18 cellular contexts compared by ENCODE assay signal in genomic region chr10:70441877-70442205, GRCh38. TPM values are rescaled to one million over a fixed set of nuclear protein-coding genes. Genes with fewer than 3 reads are reported as not detected.
DNase-seq lines count a peak whose midpoint lies in the region; ATAC-seq and TF ChIP-seq lines count a peak whose summit lies in the region.
"Had no signal": no experiment of that assay in that cellular context is flagged by ENCODE, and none has a peak within 500 bp of the region (broad histone marks: within the 10 kb centered on the region; RNA-seq: fewer than 3 reads in every experiment).

No MANE protein-coding gene starts in this region.

- H3K4me3 Mint-ChIP-seq in WTC11 (peak overlapping the region; percentile 77), nephron progenitor cell (peak overlapping the region; percentile 61)
- peak overlapping the region in 1 of 2 donors; percentile 75 for H3K4me3 Mint-ChIP-seq in effector memory CD8-positive, alpha-beta T cell
- H3K4me3 Mint-ChIP-seq: T-helper 1 cell treated with Interleukin-12 subunit alpha and Interleukin-12 subunit beta and Interleukin-4 antibody, amounts not matched to agents 30 μg/mL and 1 μg/mL, for 36 hours had no signal

- peak; percentile 20 for ATAC-seq in WTC11
- no peak for ATAC-seq in effector memory CD8-positive, alpha-beta T cell (replicated peaks)
- ATAC-seq in GM21576 (IDR thresholded peaks at IDR 0.05; ENCODE audit: unreplicated experiment), result no peak
- no peak for ATAC-seq in HG03108 (IDR thresholded peaks at IDR 0.05; ENCODE audit: unreplicated experiment)
- ATAC-seq: gastroesophageal sphincter had no signal

- H3K27ac Mint-ChIP-seq in WTC11, result peak overlapping the region; percentile 95
- H3K27ac Mint-ChIP-seq in nephron progenitor cell, result no peak overlapping the region
- H3K27ac Mint-ChIP-seq in effector memory CD8-positive, alpha-beta T cell, result no peak overlapping the region
- H3K27ac Mint-ChIP-seq: stimulated activated effector memory CD8-positive, alpha-beta T cell treated with anti-CD3 and anti-CD28 coated beads, Interleukin-12 subunit alpha, Interleukin-12 subunit beta, amount 100 ng/mL, for 72 hours; T-helper 1 cell treated with Interleukin-12 subunit alpha and Interleukin-12 subunit beta and Interleukin-4 antibody, amounts not matched to agents 30 μg/mL and 1 μg/mL, for 36 hours had no signal

- H3K9me3 Mint-ChIP-seq in WTC11 (no peaks in the 10 kb centered on the region), nephron progenitor cell (no peaks in the 10 kb centered on the region)
- no peaks in the 10 kb centered on the region for H3K9me3 Mint-ChIP-seq in effector memory CD8-positive, alpha-beta T cell
- H3K9me3 Mint-ChIP-seq: stimulated activated effector memory CD8-positive, alpha-beta T cell treated with anti-CD3 and anti-CD28 coated beads, Interleukin-12 subunit alpha, Interleukin-12 subunit beta, amount 100 ng/mL, for 72 hours; T-helper 1 cell treated with Interleukin-12 subunit alpha and Interleukin-12 subunit beta and Interleukin-4 antibody, amounts not matched to agents 30 μg/mL and 1 μg/mL, for 36 hours had no signal

- H3K27me3 Mint-ChIP-seq in WTC11 (ENCODE audit: low read depth) (peaks cover 19% of the 10 kb centered on the region), nephron progenitor cell (ENCODE audit: low read depth, poor library complexity) (peaks cover 78% of the 10 kb centered on the region)
- H3K27me3 Mint-ChIP-seq in effector memory CD8-positive, alpha-beta T cell, result peaks cover 38 to 58% of the 10 kb centered on the region in 2 donors

- no peaks in the 10 kb centered on the region for H3K9me3 ChIP-seq in iPS-18c (ENCODE audit: control insufficient read depth, insufficient read depth, low read length)
- H3K9me3 ChIP-seq: ascending aorta, gastroesophageal sphincter, tibial artery had no signal

- CTCF ChIA-PET in WTC11 (lab: Charles Lee) (interaction anchor here (0.6 to 2.4 kb wide), 14 partner anchors 11 to 99 kb away, joined by 3 to 19 read pairs (median 4); partner anchors contain the start of gene EIF4EBP2), HEK293T (lab: Yijun Ruan, JAX) (no interaction called here)

- TF ChIP-seq CTCF in WTC11 (IDR thresholded peaks at IDR 0.05), result no peak
- TF ChIP-seq CTCF in nephron progenitor cell (IDR thresholded peaks at IDR 0.05), result no peak

- H3K4me3 ChIP-seq in iPS-18c (ENCODE audit: insufficient read depth, low read depth, low read length), result peak overlapping the region; percentile 58

- POLR2A ChIA-PET in WTC11 (lab: Charles Lee) (interaction anchor here (0.8 to 1.7 kb wide), 6 partner anchors 13 to 54 kb away, joined by 3 to 16 read pairs (median 5); partner anchors contain the start of genes EIF4EBP2 and PALD1), HEK293T (lab: Yijun Ruan, JAX) (interaction anchor here (1.0 kb wide), 1 partner anchor 38 kb away, joined by 3 read pairs; the partner anchor contains the start of gene EIF4EBP2)

- DNase-seq in ELF-1 (ENCODE audit: low read depth, low spot score) (peak; percentile 77), WTC11 (ENCODE audit: low spot score) (peak; percentile 55), nephron progenitor cell (no peak), HEK293T (ENCODE audit: extremely low spot score) (no peak)
- DNase-seq in effector memory CD8-positive, alpha-beta T cell, result no peak
- DNase-seq: cortex of kidney, DMS153, GM23248, NCI-H1436, SHP77, tibial artery had no signal

- H3K36me3 Mint-ChIP-seq in WTC11, result peaks cover 6% of the 10 kb centered on the region
- no peaks in the 10 kb centered on the region for H3K36me3 Mint-ChIP-seq in nephron progenitor cell (ENCODE audit: low read depth)
- no peaks in the 10 kb centered on the region for H3K36me3 Mint-ChIP-seq in effector memory CD8-positive, alpha-beta T cell (ENCODE audit: insufficient read depth)
- H3K36me3 Mint-ChIP-seq: stimulated activated effector memory CD8-positive, alpha-beta T cell treated with anti-CD3 and anti-CD28 coated beads, Interleukin-12 subunit alpha, Interleukin-12 subunit beta, amount 100 ng/mL, for 72 hours had no signal

- H3K4me1 Mint-ChIP-seq in WTC11, result peaks cover 74% of the 10 kb centered on the region
- H3K4me1 Mint-ChIP-seq in nephron progenitor cell, result peaks cover 48% of the 10 kb centered on the region
- H3K4me1 Mint-ChIP-seq in effector memory CD8-positive, alpha-beta T cell (ENCODE audit: low read depth in 2 of 2), result peaks cover 5 to 11% of the 10 kb centered on the region in 2 donors

TF ChIP-seq in WTC11, 78 proteins besides CTCF, POLR2A, EP300 and RAD21 (continues in another document):
- TF ChIP-seq ARID4B (CRISPR knock-in tag; IDR thresholded peaks at IDR 0.05; ENCODE audit: borderline replicate concordance), result no peak
- TF ChIP-seq JAZF1 (CRISPR knock-in tag; IDR thresholded peaks at IDR 0.05), result no peak
- TF ChIP-seq ZNF317 (CRISPR knock-in tag; IDR thresholded peaks at IDR 0.05; ENCODE audit: borderline replicate concordance, low read depth), result no peak

TF ChIP-seq in HEK293T, 16 proteins besides CTCF, POLR2A, EP300 and RAD21:
- no peak for TF ChIP-seq L3MBTL2 (conservative IDR thresholded peaks at IDR 0.05)
- no peak for TF ChIP-seq NFRKB (IDR thresholded peaks at IDR 0.05)
- TF ChIP-seq BHLHE40 (IDR thresholded peaks at IDR 0.05; ENCODE audit: borderline replicate concordance), result no peak
- TF ChIP-seq ARNT (IDR thresholded peaks at IDR 0.05), result no peak
- TF ChIP-seq FOXA1 (IDR thresholded peaks at IDR 0.05), result no peak
- no peak for TF ChIP-seq CTBP1 (IDR thresholded peaks at IDR 0.05; ENCODE audit: borderline replicate concordance)
- TF ChIP-seq ZNF384 (IDR thresholded peaks at IDR 0.05), result no peak
- no peak for TF ChIP-seq HDGF (IDR thresholded peaks at IDR 0.05; ENCODE audit: borderline replicate concordance)
- TF ChIP-seq FOXM1 (IDR thresholded peaks at IDR 0.05; ENCODE audit: borderline replicate concordance), result no peak
- TF ChIP-seq SP1 (IDR thresholded peaks at IDR 0.05), result no peak
- no peak for TF ChIP-seq PKNOX1 (IDR thresholded peaks at IDR 0.05)
- TF ChIP-seq SUZ12 (IDR thresholded peaks at IDR 0.05), result no peak
TF ChIP-seq in HEK293T: peak in this region for 0.

RNA-seq across cellular contexts. Expression of gene NODAL, which starts 0.4 kb away (rescaled TPM):
- total RNA-seq in WTC11 (2021), result 41.1 to 57.0 TPM (median 41.5 TPM) in 3 replicates
- total RNA-seq: ascending aorta, GM23248 had no signal

RNA-seq across cellular contexts. Expression of gene PALD1, which starts 36.7 kb away (rescaled TPM):
- 36.1 to 43.6 TPM (median 38.5 TPM) in 3 replicates for total RNA-seq in WTC11 (2021)
- total RNA-seq: GM23248 had no signal

RNA-seq across cellular contexts. Expression of gene EIF4EBP2, which starts 37.9 kb away (rescaled TPM):
- total RNA-seq in WTC11 (2021), result 111 to 114 TPM (median 112 TPM) in 3 replicates

RNA-seq across cellular contexts. Expression of gene LRRC20, which starts 59.4 kb away (rescaled TPM):
- total RNA-seq in WTC11 (2021), result 26.4 to 29.4 TPM (median 28.1 TPM) in 3 replicates

Comparison
In these comparisons a context has a peak if more than half of its experiments do, and no peak if none do; other contexts are left out.
1. DNase-seq: peak in ELF-1 (single experiment) and WTC11 (single experiment); none in nephron progenitor cell (single experiment), effector memory CD8-positive, alpha-beta T cell (0 of 3) and HEK293T (single experiment).